In genomic region chr3:136949708-136950107, GRCh38 we compare ENCODE assay signal across 1 cellular context.
TF ChIP-seq lines count a peak whose summit lies in the region.

No MANE protein-coding gene starts in this region.

TF ChIP-seq in IMR-90, 13 proteins besides CTCF, POLR2A, EP300 and RAD21:
- no peak for TF ChIP-seq FOS (IDR thresholded peaks at IDR 0.05; ENCODE audit: low read depth, low read length)
- TF ChIP-seq ELK1 (IDR thresholded peaks at IDR 0.05; ENCODE audit: borderline replicate concordance, low read depth, low read length), result no peak
- no peak for TF ChIP-seq NFE2L2 (IDR thresholded peaks at IDR 0.05; ENCODE audit: low read depth, low read length)
- no peak for TF ChIP-seq SMC3 (IDR thresholded peaks at IDR 0.05; ENCODE audit: low read depth, low read length)
- no peak for TF ChIP-seq RFX5 (IDR thresholded peaks at IDR 0.05; ENCODE audit: low read depth, low read length)
- TF ChIP-seq MXI1 (IDR thresholded peaks at IDR 0.05; ENCODE audit: borderline replicate concordance, low read depth, low read length), result no peak
- TF ChIP-seq USF2 (IDR thresholded peaks at IDR 0.05; ENCODE audit: low read depth, low read length), result no peak
- no peak for TF ChIP-seq CHD1 (IDR thresholded peaks at IDR 0.05; ENCODE audit: low read depth, low read length)
- TF ChIP-seq BHLHE40 (IDR thresholded peaks at IDR 0.05; ENCODE audit: low read depth, low read length), result no peak
- TF ChIP-seq RCOR1 (IDR thresholded peaks at IDR 0.05; ENCODE audit: insufficient replicate concordance, low read length), result no peak
- TF ChIP-seq MAFK (IDR thresholded peaks at IDR 0.05; ENCODE audit: low read depth, low read length), result no peak
- no peak for TF ChIP-seq CEBPB (IDR thresholded peaks at IDR 0.05; ENCODE audit: low read depth, low read length)
- no peak for TF ChIP-seq MAZ (IDR thresholded peaks at IDR 0.05; ENCODE audit: borderline replicate concordance, low read depth, low read length)
